ENCODE assay signal across 22 cellular contexts in genomic region chr21:45338326-45339017, GRCh38.
"Had no signal": no experiment of that assay in that cellular context is flagged by ENCODE, and none has a peak within 500 bp of the region (broad histone marks: within the 10 kb centered on the region; RNA-seq: fewer than 3 reads in every experiment).

No MANE protein-coding gene starts in this region.

- H3K27ac Mint-ChIP-seq: activated B cell treated with CpG ODN at 0.5 μM for 24 hours; activated CD4-positive, alpha-beta T cell treated with anti-CD3 and anti-CD28 coated beads for 36 hours; activated naive CD8-positive, alpha-beta T cell treated with anti-CD3 and anti-CD28 coated beads for 36 hours; activated T-cell treated with anti-CD3 and anti-CD28 coated beads, Interleukin-2, amount 50 U/mL, for 24 hours; activated T-helper 2 cell treated with anti-CD3 and anti-CD28 coated beads, Interferon-gamma antibody, Interleukin-2, Interleukin-4, amounts not matched to agents 10 μg/mL and 5 μg/mL and 100 μg/mL, durations not matched to agents 14 hours and 24 hours and 36 hours; immature natural killer cell; stimulated activated memory B cell treated with anti-CD40 and anti-IgM and Interleukin-4, amounts not matched to agents 10 μg/mL and 1 μg/mL and 100 μg/mL, for 72 hours had no signal

- H3K36me3 ChIP-seq: breast epithelium, vagina had no signal

- H3K36me3 Mint-ChIP-seq: activated naive CD8-positive, alpha-beta T cell treated with anti-CD3 and anti-CD28 coated beads for 36 hours; immature natural killer cell; naive B cell had no signal

- H3K27ac ChIP-seq: breast epithelium, coronary artery, vagina had no signal

- H3K4me3 ChIP-seq: breast epithelium, coronary artery, vagina had no signal

- H3K4me1 ChIP-seq: breast epithelium, vagina had no signal

- H3K27me3 ChIP-seq: breast epithelium, vagina had no signal

- H3K9me3 Mint-ChIP-seq: activated B cell treated with CpG ODN at 0.5 μM for 24 hours; activated T-cell treated with anti-CD3 and anti-CD28 coated beads, Interleukin-2, amount 50 U/mL, for 24 hours; activated T-helper 2 cell treated with anti-CD3 and anti-CD28 coated beads, Interferon-gamma antibody, Interleukin-2, Interleukin-4, amounts not matched to agents 10 μg/mL and 5 μg/mL and 100 μg/mL, durations not matched to agents 14 hours and 24 hours and 36 hours; immature natural killer cell had no signal

- DNase-seq: activated B cell treated with CpG ODN at 0.5 μM for 24 hours; activated CD4-positive, alpha-beta T cell treated with anti-CD3 and anti-CD28 coated beads for 36 hours; activated CD4-positive, alpha-beta T cell treated with anti-CD3 and anti-CD28 coated beads, Interleukin-2, amount 50 U/mL, for 4 hours; activated CD8-positive, alpha-beta memory T cell treated with anti-CD3 and anti-CD28 coated beads for 24 hours; activated CD8-positive, alpha-beta memory T cell treated with anti-CD3 and anti-CD28 coated beads, Interleukin-2, amount 50 U/mL, for 4 hours; activated naive CD4-positive, alpha-beta T cell; activated naive CD8-positive, alpha-beta T cell treated with anti-CD3 and anti-CD28 coated beads for 36 hours; activated T-cell treated with anti-CD3 and anti-CD28 coated beads, Interleukin-2, amount 50 U/mL, for 24 hours; immature natural killer cell; kidney glomerular epithelial cell; mesendoderm; naive B cell; occipital lobe; stimulated activated CD4-positive, alpha-beta T cell treated with anti-CD3 and anti-CD28 coated beads, Interleukin-15, amount 100 ng/mL, for 24 hours; T-helper 9 cell; trophoblast cell had no signal

- H3K4me3 Mint-ChIP-seq: activated B cell treated with CpG ODN at 0.5 μM for 24 hours; activated CD4-positive, alpha-beta T cell treated with anti-CD3 and anti-CD28 coated beads for 36 hours; activated naive CD8-positive, alpha-beta T cell treated with anti-CD3 and anti-CD28 coated beads for 36 hours; activated T-cell treated with anti-CD3 and anti-CD28 coated beads, Interleukin-2, amount 50 U/mL, for 24 hours; immature natural killer cell; naive B cell; stimulated activated memory B cell treated with anti-CD40 and anti-IgM and Interleukin-4, amounts not matched to agents 10 μg/mL and 1 μg/mL and 100 μg/mL, for 72 hours had no signal

- FAIRE-seq: endometrium had no signal

- H3K4me1 Mint-ChIP-seq: activated B cell treated with CpG ODN at 0.5 μM for 24 hours; activated naive CD8-positive, alpha-beta T cell treated with anti-CD3 and anti-CD28 coated beads for 36 hours; immature natural killer cell; naive B cell; stimulated activated memory B cell treated with anti-CD40 and anti-IgM and Interleukin-4, amounts not matched to agents 10 μg/mL and 1 μg/mL and 100 μg/mL, for 72 hours had no signal

- ATAC-seq: activated CD4-positive, alpha-beta T cell treated with anti-CD3 and anti-CD28 coated beads for 36 hours; stimulated activated memory B cell treated with anti-CD40 and anti-IgM and Interleukin-4, amounts not matched to agents 10 μg/mL and 1 μg/mL and 100 μg/mL, for 72 hours had no signal

- H3K9me3 ChIP-seq: breast epithelium, vagina had no signal
